ENCODE assay signal across 8 cellular contexts in genomic region chr2:118186858-118187254, GRCh38.
DNase-seq lines count a peak whose midpoint lies in the region; ATAC-seq and TF ChIP-seq lines count a peak whose summit lies in the region.

No MANE protein-coding gene starts in this region.

- ATAC-seq in GM18498 (IDR thresholded peaks at IDR 0.05; ENCODE audit: unreplicated experiment) (no peak), GM18858 (IDR thresholded peaks at IDR 0.05; ENCODE audit: unreplicated experiment) (no peak), GM19328 (IDR thresholded peaks at IDR 0.05; ENCODE audit: unreplicated experiment) (no peak)

- DNase-seq in AG04450 (ENCODE audit: low read depth, low spot score): no peak
- no peak for DNase-seq in coronary artery (ENCODE audit: low spot score)
- DNase-seq in nephron progenitor cell: no peak
- DNase-seq in NCI-H345 (lab: John Stamatoyannopoulos, UW): no peak

- peak overlapping the region; percentile 72 for H3K4me3 ChIP-seq in AG04450 (ENCODE audit: low read depth, low read length)
- H3K4me3 ChIP-seq in coronary artery: peak overlapping the region; percentile 79

- peaks cover 6 to 14% (median 10%) of the 10 kb centered on the region in 3 donors for H3K4me1 Mint-ChIP-seq in IgD-negative memory B cell
- peaks cover 87% of the 10 kb centered on the region for H3K4me1 Mint-ChIP-seq in nephron progenitor cell

- H3K27ac ChIP-seq in AG04450 (ENCODE audit: low read depth, low read length) (peak overlapping the region; percentile 70), coronary artery (peak overlapping the region; percentile 78 to 92)

- H3K36me3 Mint-ChIP-seq in IgD-negative memory B cell (no peaks in the 10 kb centered on the region), nephron progenitor cell (ENCODE audit: low read depth) (no peaks in the 10 kb centered on the region)

- CTCF ChIA-PET in AG04450 (lab: Charles Lee): interaction anchor here (0.6 to 1.9 kb wide), 3 partner anchors 15 to 140 kb away, joined by 3 to 8 read pairs (median 6); no protein-coding TSS in a partner anchor

- H3K27me3 Mint-ChIP-seq in IgD-negative memory B cell: peaks cover 3% of the 10 kb centered on the region
- peaks cover 7% of the 10 kb centered on the region for H3K27me3 Mint-ChIP-seq in nephron progenitor cell (ENCODE audit: low read depth, poor library complexity)

- no peak for TF ChIP-seq CTCF in AG04450 (IDR thresholded peaks at IDR 0.05; ENCODE audit: low read depth, low read length)
- no peak for TF ChIP-seq CTCF in coronary artery (IDR thresholded peaks at IDR 0.05)
- TF ChIP-seq CTCF in nephron progenitor cell (IDR thresholded peaks at IDR 0.05): no peak

- peaks cover 0 to 1% (median 0%) of the 10 kb centered on the region in 3 donors for H3K9me3 Mint-ChIP-seq in IgD-negative memory B cell
- H3K9me3 Mint-ChIP-seq in nephron progenitor cell: no peaks in the 10 kb centered on the region

- H3K27ac Mint-ChIP-seq in IgD-negative memory B cell (no peak overlapping the region), nephron progenitor cell (peak overlapping the region; percentile 98)

- no peaks in the 10 kb centered on the region; the same call in 1 of the 2 replicates for H3K9me3 ChIP-seq in AG04450 (ENCODE audit: control insufficient read depth, insufficient read depth, low read length)

- POLR2A ChIA-PET in AG04450 (lab: Yijun Ruan, JAX): no interaction called here

- peaks cover 13% of the 10 kb centered on the region for H3K27me3 ChIP-seq in AG04450 (ENCODE audit: control insufficient read depth, insufficient read depth, low read length)

- H3K4me3 Mint-ChIP-seq in IgD-negative memory B cell (peak overlapping the region; percentile 87 to 98 (median 96)), nephron progenitor cell (peak overlapping the region; percentile 90)
